ENCODE assay signal across 8 cellular contexts in the genomic region with DNA sequence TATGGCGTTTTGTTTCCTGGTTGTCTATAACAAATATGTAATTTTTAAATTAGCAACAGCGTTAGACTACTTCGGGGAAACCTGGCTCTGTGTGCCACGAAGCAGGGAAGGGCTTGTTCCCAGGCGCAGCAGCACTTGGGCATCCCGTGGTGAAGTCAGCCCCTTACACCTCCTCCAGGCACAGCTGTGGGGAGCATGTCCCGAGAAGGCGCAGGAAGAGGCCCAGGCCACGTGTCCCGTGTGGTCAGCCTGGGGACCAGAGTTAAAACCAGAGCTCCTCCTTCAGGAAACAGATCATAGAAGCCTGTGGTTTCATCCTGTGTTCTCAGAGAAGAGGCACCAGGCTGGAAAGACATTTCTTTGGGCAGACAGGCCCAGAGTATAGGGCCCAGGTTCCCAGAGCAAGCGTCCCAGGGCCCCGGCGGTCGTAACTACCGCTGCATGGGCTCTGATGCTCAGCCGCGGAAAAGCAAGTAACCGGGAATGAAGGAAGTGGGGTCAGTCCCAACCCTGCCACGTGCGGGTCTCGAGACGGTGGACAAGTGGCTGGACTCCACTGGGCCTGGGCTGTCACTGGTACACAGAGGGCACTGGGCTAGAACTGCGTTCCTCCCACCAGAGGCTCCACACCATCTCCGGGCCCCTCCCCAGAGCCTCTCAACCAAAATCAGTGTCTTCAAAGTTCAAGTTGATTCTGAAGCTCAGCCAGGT. TPM values are rescaled to one million over a fixed set of nuclear protein-coding genes. Genes with fewer than 3 reads are reported as not detected.
DNase-seq lines count a peak whose midpoint lies in the region; ATAC-seq and TF ChIP-seq lines count a peak whose summit lies in the region.

No MANE protein-coding gene starts in this region.

- H3K4me1 Mint-ChIP-seq in activated CD4-positive, alpha-beta T cell treated with anti-CD3 and anti-CD28 coated beads, Interleukin-2, amount 10 ng/mL, durations not matched to agents 24 days and 14 days = peaks cover 21% of the 10 kb centered on the region
- peaks cover 23% of the 10 kb centered on the region for H3K4me1 Mint-ChIP-seq in activated T-helper 2 cell treated with anti-CD3 and anti-CD28 coated beads, Interferon-gamma antibody, Interleukin-2, Interleukin-4, amounts not matched to agents 10 μg/mL and 5 μg/mL and 100 μg/mL, durations not matched to agents 14 hours and 24 hours and 36 hours (ENCODE audit: low read depth)
- H3K4me1 Mint-ChIP-seq in stimulated activated naive B cell treated with anti-CD40 and anti-IgM and Interleukin-4, amounts not matched to agents 10 μg/mL and 1 μg/mL and 100 μg/mL, for 72 hours = peaks cover 60 to 98% of the 10 kb centered on the region in 2 donors

- peak overlapping the region; percentile 84 for H3K56ac ChIP-seq in IMR-90 (ENCODE audit: extremely low read depth, insufficient read depth, low read length)

- intact Hi-C loops in activated CD4-positive, alpha-beta T cell treated with anti-CD3 and anti-CD28 coated beads, Interleukin-2, amount 10 ng/mL, durations not matched to agents 24 days and 14 days (cut with micrococcal nuclease) = no loop called here
- intact Hi-C loops in IMR-90 (cut with micrococcal nuclease) (loop anchor here (5.0 kb wide), 2 partner anchors 63 to 218 kb away; a partner anchor contains a TSS), right cardiac atrium (cut with DNase I) (loop anchor here in 2 of 4 donors (5.0 to 10.0 kb wide), 3 partner anchors 56 to 98 kb away; no protein-coding TSS in a partner anchor)
- intact Hi-C loops in activated T-helper 2 cell treated with anti-CD3 and anti-CD28 coated beads, Interferon-gamma antibody, Interleukin-2, Interleukin-4, amounts not matched to agents 10 μg/mL and 5 μg/mL and 100 μg/mL, durations not matched to agents 14 hours and 24 hours and 36 hours (cut with micrococcal nuclease) = loop anchor here (10.0 kb wide), 1 partner anchor 674 kb away; a partner anchor contains a TSS

- H2BK15ac ChIP-seq in IMR-90 (ENCODE audit: low read depth, low read length) = peak overlapping the region; percentile 82; the same call in 2 of the 3 replicates

- H2AK5ac ChIP-seq in IMR-90 (ENCODE audit: low read depth, low read length) = peak overlapping the region; percentile 100

- in situ Hi-C loops in IMR-90 (cut with MboI; ENCODE audit: low sequenced_read_pairs) = no loop called here

- peaks cover 0 to 45% of the 10 kb centered on the region in 2 experiments; a peak in 2 of 4 replicates for H3K79me1 ChIP-seq in IMR-90 (ENCODE audit: low read depth in 1 of 2, low read length in 2 of 2)

- peak overlapping the region; percentile 63 for H2AK9ac ChIP-seq in IMR-90 (replicated peaks; ENCODE audit: low read depth, low read length, poor library complexity)

- H3K9me3 ChIP-seq in IMR-90 (ENCODE audit: control insufficient read depth, insufficient read depth, low read length) (no peaks in the 10 kb centered on the region), right cardiac atrium (ENCODE audit: control insufficient read depth, low read length) (no peaks in the 10 kb centered on the region)

- peak overlapping the region; percentile 47 for H3K23ac ChIP-seq in IMR-90 (ENCODE audit: low read depth, low read length)

- H4K20me1 ChIP-seq in IMR-90 (ENCODE audit: insufficient read depth, low read length) = no peaks in the 10 kb centered on the region

- TF ChIP-seq RAD21 in IMR-90 (IDR thresholded peaks at IDR 0.05; ENCODE audit: low read length) = peak; percentile 45

- peak overlapping the region; percentile 69 to 95 for H4K8ac ChIP-seq in IMR-90 (ENCODE audit: low read depth in 2 of 2, low read length in 2 of 2)

- H3K27ac ChIP-seq in IMR-90 (ENCODE audit: insufficient read depth, low read length) = peak overlapping the region; percentile 76
- no peak overlapping the region for H3K27ac ChIP-seq in right cardiac atrium (ENCODE audit: low read length)

- peaks cover 20% of the 10 kb centered on the region for H3K9me1 ChIP-seq in IMR-90 (ENCODE audit: insufficient read depth, low read length)

- dilution Hi-C loops in IMR-90 (cut with HindIII; ENCODE audit: low sequenced_read_pairs, unreplicated experiment) = no loop called here

- H3K36me3 ChIP-seq in IMR-90 (ENCODE audit: control insufficient read depth, insufficient read depth, low read length) = peaks cover 2% of the 10 kb centered on the region; the same call in 1 of the 2 replicates

- peak overlapping the region; percentile 94 for H4K91ac ChIP-seq in IMR-90 (ENCODE audit: insufficient read depth, low read depth, low read length)

- BruUV-seq in IMR-90 (replicated peaks; lab: Mats Ljungman, UMichigan) = no TSS peak

- peak overlapping the region; percentile 85 for H3K27ac Mint-ChIP-seq in activated CD4-positive, alpha-beta T cell treated with anti-CD3 and anti-CD28 coated beads, Interleukin-2, amount 10 ng/mL, durations not matched to agents 24 days and 14 days
- H3K27ac Mint-ChIP-seq in activated T-helper 2 cell treated with anti-CD3 and anti-CD28 coated beads, Interferon-gamma antibody, Interleukin-2, Interleukin-4, amounts not matched to agents 10 μg/mL and 5 μg/mL and 100 μg/mL, durations not matched to agents 14 hours and 24 hours and 36 hours = peak overlapping the region; percentile 66
- peak overlapping the region; percentile 97 for H3K27ac Mint-ChIP-seq in stimulated activated naive B cell treated with anti-CD40 and anti-IgM and Interleukin-4, amounts not matched to agents 10 μg/mL and 1 μg/mL and 100 μg/mL, for 72 hours

- peak overlapping the region; percentile 75 for H3K4me3 Mint-ChIP-seq in activated CD4-positive, alpha-beta T cell treated with anti-CD3 and anti-CD28 coated beads, Interleukin-2, amount 10 ng/mL, durations not matched to agents 24 days and 14 days
- peak overlapping the region; percentile 48 for H3K4me3 Mint-ChIP-seq in activated T-helper 2 cell treated with anti-CD3 and anti-CD28 coated beads, Interferon-gamma antibody, Interleukin-2, Interleukin-4, amounts not matched to agents 10 μg/mL and 5 μg/mL and 100 μg/mL, durations not matched to agents 14 hours and 24 hours and 36 hours (ENCODE audit: low read depth)
- H3K4me3 Mint-ChIP-seq in stimulated activated naive B cell treated with anti-CD40 and anti-IgM and Interleukin-4, amounts not matched to agents 10 μg/mL and 1 μg/mL and 100 μg/mL, for 72 hours = peak overlapping the region; percentile 72 to 74

- peak overlapping the region; percentile 57 for H4K5ac ChIP-seq in IMR-90 (ENCODE audit: low read depth, low read length)

- no peaks in the 10 kb centered on the region for H3K27me3 Mint-ChIP-seq in activated CD4-positive, alpha-beta T cell treated with anti-CD3 and anti-CD28 coated beads, Interleukin-2, amount 10 ng/mL, durations not matched to agents 24 days and 14 days
- no peaks in the 10 kb centered on the region for H3K27me3 Mint-ChIP-seq in activated T-helper 2 cell treated with anti-CD3 and anti-CD28 coated beads, Interferon-gamma antibody, Interleukin-2, Interleukin-4, amounts not matched to agents 10 μg/mL and 5 μg/mL and 100 μg/mL, durations not matched to agents 14 hours and 24 hours and 36 hours (ENCODE audit: low read depth)
- H3K27me3 Mint-ChIP-seq in stimulated activated naive B cell treated with anti-CD40 and anti-IgM and Interleukin-4, amounts not matched to agents 10 μg/mL and 1 μg/mL and 100 μg/mL, for 72 hours = no peaks in the 10 kb centered on the region

- peak overlapping the region; percentile 37 for H3K9ac ChIP-seq in IMR-90 (ENCODE audit: low read depth, low read length)

- DNase-seq in activated CD4-positive, alpha-beta T cell treated with anti-CD3 and anti-CD28 coated beads, Interleukin-2, amount 10 ng/mL, durations not matched to agents 24 days and 14 days = peak; percentile 82
- no peak for DNase-seq in activated CD4-positive, alpha-beta T cell treated with anti-CD3 and anti-CD28 coated beads, Interleukin-2, amount 50 U/mL, for 4 hours
- DNase-seq in IMR-90 (peak; percentile 97), right cardiac atrium (peak; percentile 63 to 85 (median 83)), NCI-H146 (lab: John Stamatoyannopoulos, UW) (no peak), NCI-H774 (lab: John Stamatoyannopoulos, UW) (no peak)
- no peak for DNase-seq in activated T-helper 2 cell treated with anti-CD3 and anti-CD28 coated beads, Interferon-gamma antibody, Interleukin-2, Interleukin-4, amounts not matched to agents 10 μg/mL and 5 μg/mL and 100 μg/mL, durations not matched to agents 14 hours and 24 hours and 36 hours (ENCODE audit: low spot score)
- peak; percentile 44 for DNase-seq in stimulated activated naive B cell treated with anti-CD40 and anti-IgM and Interleukin-4, amounts not matched to agents 10 μg/mL and 1 μg/mL and 100 μg/mL, for 72 hours

- no peaks in the 10 kb centered on the region for H3K9me3 Mint-ChIP-seq in activated CD4-positive, alpha-beta T cell treated with anti-CD3 and anti-CD28 coated beads, Interleukin-2, amount 10 ng/mL, durations not matched to agents 24 days and 14 days
- H3K9me3 Mint-ChIP-seq in activated T-helper 2 cell treated with anti-CD3 and anti-CD28 coated beads, Interferon-gamma antibody, Interleukin-2, Interleukin-4, amounts not matched to agents 10 μg/mL and 5 μg/mL and 100 μg/mL, durations not matched to agents 14 hours and 24 hours and 36 hours = no peaks in the 10 kb centered on the region
- H3K9me3 Mint-ChIP-seq in stimulated activated naive B cell treated with anti-CD40 and anti-IgM and Interleukin-4, amounts not matched to agents 10 μg/mL and 1 μg/mL and 100 μg/mL, for 72 hours = no peaks in the 10 kb centered on the region

- H3K27me3 ChIP-seq in IMR-90 (ENCODE audit: control insufficient read depth, insufficient read depth, low read length) (no peaks in the 10 kb centered on the region), right cardiac atrium (ENCODE audit: control insufficient read depth, insufficient read depth) (no peaks in the 10 kb centered on the region)

- H2BK5ac ChIP-seq in IMR-90 (ENCODE audit: low read depth, low read length, poor library complexity, severe bottlenecking) = peak overlapping the region; percentile 77

- peak overlapping the region; percentile 87 for H2BK120ac ChIP-seq in IMR-90 (ENCODE audit: low read depth, low read length)

- CTCF ChIA-PET in IMR-90 (lab: Yijun Ruan, JAX) = interaction anchor here (1.1 to 1.8 kb wide), 2 partner anchors 69 to 99 kb away, joined by 3 to 9 read pairs; no protein-coding TSS in a partner anchor

- ATAC-seq in IMR-90 (ENCODE audit: low read depth) (peak; percentile 95), right cardiac atrium (peak; percentile 65 to 71)
- peak; percentile 32 for ATAC-seq in stimulated activated naive B cell treated with anti-CD40 and anti-IgM and Interleukin-4, amounts not matched to agents 10 μg/mL and 1 μg/mL and 100 μg/mL, for 72 hours (replicated peaks)

- TF ChIP-seq CTCF in IMR-90 (conservative IDR thresholded peaks at IDR 0.05; ENCODE audit: low read depth, low read length) = peak; percentile 39

- H3K4ac ChIP-seq in IMR-90 (ENCODE audit: low read depth, low read length) = peak overlapping the region; percentile 93

- H3K4me2 ChIP-seq in IMR-90 (ENCODE audit: low read depth, low read length) = peak overlapping the region; percentile 1

- peak overlapping the region; percentile 92 for H2AFZ ChIP-seq in IMR-90 (replicated peaks; ENCODE audit: low read length, poor library complexity)

- peak overlapping the region; percentile 2 for H3K18ac ChIP-seq in IMR-90 (ENCODE audit: low read depth, low read length)

- H3K4me1 ChIP-seq in IMR-90 (ENCODE audit: control insufficient read depth, insufficient read depth, low read length) (peaks cover 16% of the 10 kb centered on the region), right cardiac atrium (ENCODE audit: control insufficient read depth, insufficient read depth, low read length) (no peaks in the 10 kb centered on the region)

- POLR2A ChIA-PET in IMR-90 (lab: Charles Lee; ENCODE audit: unreplicated experiment) = interaction anchor here (0.6 to 1.0 kb wide), 6 partner anchors 10 to 99 kb away, joined by 3 to 10 read pairs (median 3); no protein-coding TSS in a partner anchor

- H2BK20ac ChIP-seq in IMR-90 (ENCODE audit: low read depth, low read length) = peak overlapping the region; percentile 90

- H3K14ac ChIP-seq in IMR-90 (replicated peaks; ENCODE audit: low read depth, low read length) = peak overlapping the region; percentile 94

- H3K4me3 ChIP-seq in IMR-90 (ENCODE audit: insufficient read depth, low read depth, low read length) (no peak overlapping the region), right cardiac atrium (ENCODE audit: low read length) (no peak overlapping the region)

- H3K36me3 Mint-ChIP-seq in activated CD4-positive, alpha-beta T cell treated with anti-CD3 and anti-CD28 coated beads, Interleukin-2, amount 10 ng/mL, durations not matched to agents 24 days and 14 days (ENCODE audit: low read depth) = peaks cover 15% of the 10 kb centered on the region
- peaks cover 19% of the 10 kb centered on the region for H3K36me3 Mint-ChIP-seq in activated T-helper 2 cell treated with anti-CD3 and anti-CD28 coated beads, Interferon-gamma antibody, Interleukin-2, Interleukin-4, amounts not matched to agents 10 μg/mL and 5 μg/mL and 100 μg/mL, durations not matched to agents 14 hours and 24 hours and 36 hours (ENCODE audit: low read depth)
- H3K36me3 Mint-ChIP-seq in stimulated activated naive B cell treated with anti-CD40 and anti-IgM and Interleukin-4, amounts not matched to agents 10 μg/mL and 1 μg/mL and 100 μg/mL, for 72 hours = peaks cover 50 to 76% of the 10 kb centered on the region in 2 donors

- peak; percentile 41; the same call in 1 of the 2 replicates for TF ChIP-seq POLR2A in IMR-90 (IDR thresholded peaks at IDR 0.05; ENCODE audit: low read depth, low read length)

- WGBS in IMR-90 (ENCODE audit: extremely low coverage in 2 of 2, insufficient read length in 1 of 2), 2 experiments = 59% methylated on average over 17 of the region's 24 CpGs; no CpG with 5 or more reads in 1 of the 2 experiments
- WGBS in right cardiac atrium = 29% methylated on average over 24 of the region's 24 CpGs

RNA-seq across cellular contexts. Expression of a gene that starts 7.1 kb away (rescaled TPM):
- total RNA-seq in activated CD4-positive, alpha-beta T cell treated with anti-CD3 and anti-CD28 coated beads, Interleukin-2, amount 10 ng/mL, durations not matched to agents 24 days and 14 days = 69.9 and 81.6 TPM in 2 replicates
- total RNA-seq in IMR-90 (2012; rRNA removed) (36.1 and 49.1 TPM in 2 replicates), right cardiac atrium (10 to 100 TPM; 10.6 to 17.2 (median 14.6) TPM)
- polyA plus RNA-seq in IMR-90 (2012; rRNA removed) (33.4 and 37.2 TPM in 2 replicates), right cardiac atrium (20.7 TPM)
- polyA plus RNA-seq in IMR-90 (2012; cell fraction: cytosol; rRNA removed) = 52.3 and 59.0 TPM in 2 replicates
- polyA plus RNA-seq in IMR-90 (2012; cell fraction: nucleus; rRNA removed; ENCODE audit: low replicate concordance) = 19.0 and 25.0 TPM in 2 replicates
- 68.3 and 69.3 TPM in 2 replicates for total RNA-seq in activated T-helper 2 cell treated with anti-CD3 and anti-CD28 coated beads, Interferon-gamma antibody, Interleukin-2, Interleukin-4, amounts not matched to agents 10 μg/mL and 5 μg/mL and 100 μg/mL, durations not matched to agents 14 hours and 24 hours and 36 hours

RNA-seq across cellular contexts. Expression of a gene that starts 7.1 kb away (rescaled TPM):
- 47.2 and 47.9 TPM in 2 replicates for total RNA-seq in activated CD4-positive, alpha-beta T cell treated with anti-CD3 and anti-CD28 coated beads, Interleukin-2, amount 10 ng/mL, durations not matched to agents 24 days and 14 days
- 23.1 and 23.8 TPM in 2 replicates for total RNA-seq in IMR-90 (2012; rRNA removed)
- 16.9 and 19.1 TPM in 2 replicates for polyA plus RNA-seq in IMR-90 (2012; rRNA removed)
- 11.2 and 11.8 TPM in 2 replicates for polyA plus RNA-seq in IMR-90 (2012; cell fraction: cytosol; rRNA removed)
- polyA plus RNA-seq in IMR-90 (2012; cell fraction: nucleus; rRNA removed; ENCODE audit: low replicate concordance) = 6.1 and 6.2 TPM in 2 replicates
- total RNA-seq in activated T-helper 2 cell treated with anti-CD3 and anti-CD28 coated beads, Interferon-gamma antibody, Interleukin-2, Interleukin-4, amounts not matched to agents 10 μg/mL and 5 μg/mL and 100 μg/mL, durations not matched to agents 14 hours and 24 hours and 36 hours = 40.0 and 40.5 TPM in 2 replicates
- total RNA-seq in right cardiac atrium = 10 to 100 TPM; 19.5 to 24.4 (median 21.9) TPM
- 21.4 TPM for polyA plus RNA-seq in right cardiac atrium

RNA-seq across cellular contexts. Expression of a gene that starts 16.4 kb away (rescaled TPM):
- total RNA-seq in activated CD4-positive, alpha-beta T cell treated with anti-CD3 and anti-CD28 coated beads, Interleukin-2, amount 10 ng/mL, durations not matched to agents 24 days and 14 days = 48.3 and 54.0 TPM in 2 replicates
- total RNA-seq in IMR-90 (2012; rRNA removed) (40.9 and 41.7 TPM in 2 replicates), right cardiac atrium (10 to 100 TPM; 15.3 to 36.7 (median 29.7) TPM)
- polyA plus RNA-seq in IMR-90 (2012; rRNA removed) (29.0 and 31.5 TPM in 2 replicates), right cardiac atrium (41.0 TPM)
- 27.7 and 28.1 TPM in 2 replicates for polyA plus RNA-seq in IMR-90 (2012; cell fraction: cytosol; rRNA removed)
- 13.2 and 34.4 TPM in 2 replicates for polyA plus RNA-seq in IMR-90 (2012; cell fraction: nucleus; rRNA removed; ENCODE audit: low replicate concordance)
- total RNA-seq in activated T-helper 2 cell treated with anti-CD3 and anti-CD28 coated beads, Interferon-gamma antibody, Interleukin-2, Interleukin-4, amounts not matched to agents 10 μg/mL and 5 μg/mL and 100 μg/mL, durations not matched to agents 14 hours and 24 hours and 36 hours = 52.3 and 55.0 TPM in 2 replicates

Comparison
In these comparisons a context has a peak if more than half of its experiments do, and no peak if none do; other contexts are left out.
1. DNase-seq: peak in activated CD4-positive, alpha-beta T cell treated with anti-CD3 and anti-CD28 coated beads, Interleukin-2, amount 10 ng/mL, durations not matched to agents 24 days and 14 days (single experiment), IMR-90 (single experiment), right cardiac atrium (3 of 3) and stimulated activated naive B cell treated with anti-CD40 and anti-IgM and Interleukin-4, amounts not matched to agents 10 μg/mL and 1 μg/mL and 100 μg/mL, for 72 hours (single experiment); none in activated CD4-positive, alpha-beta T cell treated with anti-CD3 and anti-CD28 coated beads, Interleukin-2, amount 50 U/mL, for 4 hours (0 of 2), activated T-helper 2 cell treated with anti-CD3 and anti-CD28 coated beads, Interferon-gamma antibody, Interleukin-2, Interleukin-4, amounts not matched to agents 10 μg/mL and 5 μg/mL and 100 μg/mL, durations not matched to agents 14 hours and 24 hours and 36 hours (single experiment), NCI-H146 (single experiment) and NCI-H774 (single experiment).
2. ATAC-seq: peak in every context shown above with its lines; median percentile 95 in IMR-90; 68 in right cardiac atrium; 32 in stimulated activated naive B cell treated with anti-CD40 and anti-IgM and Interleukin-4, amounts not matched to agents 10 μg/mL and 1 μg/mL and 100 μg/mL, for 72 hours.
3. Peak in every context shown above with its lines, with median percentiles within 50 percentile points of each other: H3K27ac Mint-ChIP-seq and H3K4me3 Mint-ChIP-seq.